12 cellular contexts compared by ENCODE assay signal in the genomic region with DNA sequence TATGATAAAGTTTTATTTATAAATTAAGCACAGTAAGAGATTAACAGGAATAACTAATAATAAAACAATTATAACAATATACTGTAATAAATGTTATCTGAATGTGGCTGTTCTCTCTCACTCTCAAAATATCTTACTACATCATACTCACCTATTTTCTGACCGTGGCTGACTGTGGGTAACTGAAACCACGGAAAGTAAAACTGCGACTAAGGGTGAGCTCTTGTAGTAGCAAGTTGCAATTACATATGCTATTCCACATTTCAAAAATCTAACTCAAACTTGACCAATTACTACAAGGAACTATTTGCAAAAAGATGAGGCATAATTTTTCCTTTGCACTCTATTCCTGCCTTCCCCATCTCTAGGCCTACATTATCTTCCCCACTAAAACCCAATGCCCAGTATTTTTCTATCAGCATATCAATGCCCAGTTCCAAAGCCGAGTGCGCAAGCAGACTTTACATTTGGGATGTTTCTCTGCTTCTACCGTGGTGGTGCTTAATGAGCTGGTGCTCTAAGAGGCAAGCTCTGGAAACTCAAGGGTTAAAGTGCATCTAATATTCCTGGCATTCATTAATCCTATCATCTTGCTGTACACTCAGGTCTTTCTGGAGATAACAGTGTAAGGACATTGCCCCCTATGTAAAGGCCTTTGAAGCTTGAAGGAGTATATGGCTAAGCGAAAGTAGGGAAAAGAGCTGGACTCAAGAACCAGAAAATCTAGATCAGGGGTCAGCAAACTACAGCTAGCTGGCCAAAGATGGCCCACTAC. TPM values are rescaled to one million over a fixed set of nuclear protein-coding genes. Genes with fewer than 3 reads are reported as not detected.
DNase-seq lines count a peak whose midpoint lies in the region; ATAC-seq, FAIRE-seq and TF ChIP-seq lines count a peak whose summit lies in the region.
"Had no signal": no experiment of that assay in that cellular context is flagged by ENCODE, and none has a peak within 500 bp of the region (broad histone marks: within the 10 kb centered on the region; RNA-seq: fewer than 3 reads in every experiment).

No MANE protein-coding gene starts in this region.

- H3K4me3 Mint-ChIP-seq in T-cell = no peak overlapping the region
- H3K4me3 Mint-ChIP-seq in natural killer cell = no peak overlapping the region

- no peaks in the 10 kb centered on the region for H3K27me3 Mint-ChIP-seq in T-cell
- no peaks in the 10 kb centered on the region for H3K27me3 Mint-ChIP-seq in natural killer cell (ENCODE audit: low read depth in 2 of 2)

- no peak for TF ChIP-seq POLR2A in GM12891 (IDR thresholded peaks at IDR 0.05; ENCODE audit: low read depth, low read length)

- H3K4me1 Mint-ChIP-seq in T-cell (peaks cover 34 to 66% (median 62%) of the 10 kb centered on the region in 3 donors), natural killer cell (peaks cover 32 to 52% of the 10 kb centered on the region in 2 donors)

- peaks cover 0 to 24% of the 10 kb centered on the region in 2 donors for H3K4me1 ChIP-seq in ascending aorta

- peaks cover 11% of the 10 kb centered on the region for H3K36me3 Mint-ChIP-seq in T-cell
- H3K36me3 Mint-ChIP-seq in natural killer cell = no peaks in the 10 kb centered on the region

- H3K4me3 ChIP-seq in ascending aorta = no peak overlapping the region

- intact Hi-C loops in natural killer cell (cut with micrococcal nuclease) = no loop called here
- intact Hi-C loops in ascending aorta (cut with DNase I) = no loop called here

- H3K27ac ChIP-seq in ascending aorta = no peak overlapping the region
- H3K27ac ChIP-seq: brain microvascular endothelial cell, VCaP had no signal

- no peaks in the 10 kb centered on the region for H3K36me3 ChIP-seq in ascending aorta

- H3K9me3 Mint-ChIP-seq in T-cell (no peaks in the 10 kb centered on the region), natural killer cell (no peaks in the 10 kb centered on the region)

- peak overlapping the region; percentile 12 to 29 for H3K27ac Mint-ChIP-seq in T-cell
- H3K27ac Mint-ChIP-seq in natural killer cell = peak overlapping the region; percentile 10 to 60

- CTCF ChIA-PET in T-cell (lab: Charles Lee) = interaction anchor here (0.5 to 0.7 kb wide), 2 partner anchors 208 to 246 kb away, joined by 5 read pairs; no protein-coding TSS in a partner anchor

- TF ChIP-seq CTCF in natural killer cell (IDR thresholded peaks at IDR 0.05) = no peak
- no peak for TF ChIP-seq CTCF in ascending aorta (IDR thresholded peaks at IDR 0.05)

- peak; percentile 86 for FAIRE-seq in GM12891 (lab: Jason Lieb, UNC)

- H3K9me3 ChIP-seq in ascending aorta = no peaks in the 10 kb centered on the region

- peak; percentile 60 for ATAC-seq in GM21619 (IDR thresholded peaks at IDR 0.05; ENCODE audit: unreplicated experiment)
- no peak for ATAC-seq in T-cell (replicated peaks in 1 of 4)
- peak in 2 of 3 donors; percentile 38 to 53 for ATAC-seq in natural killer cell
- no peak for ATAC-seq in GM18907 (IDR thresholded peaks at IDR 0.05; ENCODE audit: unreplicated experiment)

- POLR2A ChIA-PET in T-cell (lab: Charles Lee) = interaction anchor here (0.6 kb wide), 2 partner anchors 13 to 1581 kb away, joined by 3 to 9 read pairs; no protein-coding TSS in a partner anchor

- H3K27me3 ChIP-seq in ascending aorta = no peaks in the 10 kb centered on the region
- H3K27me3 ChIP-seq: brain microvascular endothelial cell had no signal

- DNase-seq in GM12891 (ENCODE audit: insufficient read length, low spot score) (no peak), T-cell (no peak), natural killer cell (no peak), retina (no peak), NCI-H510A (lab: John Stamatoyannopoulos, UW) (no peak), ascending aorta (ENCODE audit: low spot score in 2 of 2) (no peak)
- DNase-seq: brain microvascular endothelial cell; NCI-H1105; stimulated activated naive CD4-positive, alpha-beta T cell treated with Interleukin-2 at 50 U/mL for 16 hours had no signal

TF ChIP-seq in GM12891, 5 proteins besides CTCF, POLR2A, EP300 and RAD21:
- TF ChIP-seq TAF1 (IDR thresholded peaks at IDR 0.05; ENCODE audit: low read depth, low read length) (no peak), POU2F2 (IDR thresholded peaks at IDR 0.05; ENCODE audit: low read depth, low read length) (no peak), POLR2AphosphoS5 (IDR thresholded peaks at IDR 0.05; ENCODE audit: low read depth, low read length) (no peak), SPI1 (IDR thresholded peaks at IDR 0.05; ENCODE audit: low read depth, low read length) (no peak), PAX5 (IDR thresholded peaks at IDR 0.05; ENCODE audit: insufficient read depth, low read length, severe bottlenecking) (no peak)

RNA-seq across cellular contexts. Expression of gene PCYT1A, which starts 6.7 kb away (rescaled TPM):
- 31.5 TPM for polyA plus RNA-seq in GM12891 (2012; ENCODE audit: low read depth, missing spikeins)
- total RNA-seq in T-cell (10 to 100 TPM; 61.1 to 87.9 (median 64.1) TPM), natural killer cell (100 to 1,000 TPM; 105 to 123 (median 110) TPM), ascending aorta (30.7 TPM)

RNA-seq across cellular contexts. Expression of gene DYNLT2B, which starts 37.2 kb away (rescaled TPM):
- 37.8 TPM for polyA plus RNA-seq in GM12891 (2012; ENCODE audit: low read depth, missing spikeins)
- total RNA-seq in T-cell = 1 to 10 TPM; 3.2 to 8.5 (median 7.8) TPM
- 1 to 10 TPM; 3.6 to 7.3 (median 5.4) TPM for total RNA-seq in natural killer cell
- not detected for total RNA-seq in ascending aorta

RNA-seq across cellular contexts. Expression of gene TM4SF19, which starts 57.3 kb away (rescaled TPM):
- 0.15 TPM for polyA plus RNA-seq in GM12891 (2012; ENCODE audit: low read depth, missing spikeins)
- total RNA-seq in T-cell = 1 to 10 TPM in 1 of 5 donors, under 1 TPM in 2, not detected in 2; 0.28 to 1.3 (median 0.53) TPM
- 1 to 10 TPM; 3.2 to 8.0 (median 7.1) TPM for total RNA-seq in natural killer cell
- not detected for total RNA-seq in ascending aorta

Comparison
In these comparisons a context has a peak if more than half of its experiments do, and no peak if none do; other contexts are left out.
1. ATAC-seq: peak in GM21619 (single experiment) and natural killer cell (2 of 3); none in T-cell (0 of 4) and GM18907 (single experiment).